In the genomic region with DNA sequence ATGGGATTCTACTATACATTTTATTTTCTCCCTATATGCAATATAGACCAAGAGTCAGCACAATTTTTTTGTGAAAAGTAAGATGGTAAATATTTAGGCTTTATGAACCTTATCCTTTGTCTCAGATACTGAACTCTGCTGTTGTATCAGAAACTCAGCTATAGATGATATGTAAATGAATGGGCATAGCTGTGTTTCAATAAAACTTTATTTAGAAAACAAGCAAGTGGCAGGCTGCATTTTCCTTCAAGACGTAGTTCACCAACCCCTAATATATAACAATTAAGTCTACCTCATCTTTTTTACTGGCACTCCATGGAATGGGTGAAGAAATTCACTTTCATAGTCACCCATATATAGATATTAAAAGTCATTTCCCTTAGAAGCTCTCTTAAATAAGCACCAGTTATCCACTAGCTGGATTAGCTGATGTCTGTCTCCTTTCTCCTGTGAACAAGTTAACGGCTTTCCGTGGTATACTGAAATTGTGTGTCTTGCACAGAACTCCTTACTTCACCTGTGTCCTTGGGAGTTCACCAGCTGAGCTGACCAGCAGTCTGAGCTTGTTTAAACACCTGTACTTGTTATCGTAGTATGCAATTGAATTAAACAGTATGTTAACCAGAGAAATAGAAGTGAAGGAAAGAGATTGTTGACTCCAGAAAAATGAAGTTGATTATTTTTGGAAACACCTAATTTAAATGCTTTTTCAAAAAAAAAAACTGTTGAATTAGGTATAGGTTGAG, we compare ENCODE assay signal across 31 cellular contexts.
"Had no signal": no experiment of that assay in that cellular context is flagged by ENCODE, and none has a peak within 500 bp of the region (broad histone marks: within the 10 kb centered on the region; RNA-seq: fewer than 3 reads in every experiment).

No MANE protein-coding gene starts in this region.

- H3K27ac ChIP-seq: ascending aorta, cardiac muscle cell, VCaP had no signal

- H3K27me3 ChIP-seq: ascending aorta, cardiac muscle cell had no signal

- FAIRE-seq: bronchial epithelial cell, TTC549 had no signal

- ATAC-seq: activated CD4-positive, alpha-beta T cell treated with anti-CD3 and anti-CD28 coated beads for 36 hours; activated CD4-positive, CD25-positive, alpha-beta regulatory T cell treated with anti-CD3 and anti-CD28 coated beads, Interleukin-2, amount 50 U/mL, for 24 hours; activated CD8-positive, alpha-beta memory T cell treated with anti-CD3 and anti-CD28 coated beads, Interleukin-2, amount 10 ng/mL, durations not matched to agents 7 days and 5 days; activated CD8-positive, alpha-beta T cell treated with anti-CD3 and anti-CD28 coated beads, Interleukin-2, amount 10 ng/mL, durations not matched to agents 7 days and 5 days; activated naive CD8-positive, alpha-beta T cell treated with anti-CD3 and anti-CD28 coated beads, Interleukin-2, amount 50 U/mL, for 24 hours had no signal

- H3K36me3 ChIP-seq: ascending aorta, cardiac muscle cell had no signal

- H3K4me3 ChIP-seq: ascending aorta, cardiac muscle cell had no signal

- H3K4me1 ChIP-seq: ascending aorta had no signal

- DNase-seq: activated B cell treated with CpG ODN at 0.5 μM for 24 hours; activated CD4-positive, alpha-beta memory T cell treated with anti-CD3 and anti-CD28 coated beads, Interleukin-2, amount 10 ng/mL, durations not matched to agents 7 days and 5 days; activated CD4-positive, alpha-beta T cell treated with anti-CD3 and anti-CD28 coated beads for 1 hour; activated CD4-positive, alpha-beta T cell treated with anti-CD3 and anti-CD28 coated beads for 36 hours; activated CD4-positive, alpha-beta T cell treated with anti-CD3 and anti-CD28 coated beads for 48 hours; activated CD4-positive, alpha-beta T cell treated with anti-CD3 and anti-CD28 coated beads, Interleukin-2, amount 10 ng/mL, durations not matched to agents 7 days and 5 days; activated CD4-positive, alpha-beta T cell treated with anti-CD3 and anti-CD28 coated beads, Interleukin-2, amount 50 U/mL, for 48 hours; activated CD8-positive, alpha-beta memory T cell treated with anti-CD3 and anti-CD28 coated beads for 24 hours; activated CD8-positive, alpha-beta memory T cell treated with anti-CD3 and anti-CD28 coated beads, Interleukin-2, amount 10 ng/mL, durations not matched to agents 7 days and 5 days; activated CD8-positive, alpha-beta memory T cell treated with anti-CD3 and anti-CD28 coated beads, Interleukin-2, amount 50 U/mL, for 48 hours; activated CD8-positive, alpha-beta T cell treated with anti-CD3 and anti-CD28 coated beads, Interleukin-2, amount 10 ng/mL, durations not matched to agents 7 days and 5 days; activated effector memory CD4-positive, alpha-beta T cell treated with Interleukin-2 at 50 U/mL for 16 hours; activated gamma-delta T cell; activated naive CD4-positive, alpha-beta T cell treated with anti-CD3 and anti-CD28 coated beads, Interleukin-2, amount 10 ng/mL, durations not matched to agents 7 days and 5 days; activated naive CD4-positive, alpha-beta T cell treated with Interleukin-2 at 50 U/mL for 16 hours; activated naive CD8-positive, alpha-beta T cell treated with anti-CD3 and anti-CD28 coated beads, Interleukin-2, amount 10 ng/mL, durations not matched to agents 7 days and 5 days; activated naive CD8-positive, alpha-beta T cell treated with anti-CD3 and anti-CD28 coated beads, Interleukin-2, amount 50 U/mL, for 24 hours; activated T-cell treated with anti-CD3 and anti-CD28 coated beads, Interleukin-2, amount 50 U/mL, for 24 hours; activated T-cell treated with anti-CD3 and anti-CD28 coated beads, Interleukin-2, amount 50 U/mL, for 48 hours; amygdala; anterior cingulate cortex; caudate nucleus; cerebellar nuclear complex; T-helper 2 cell; T-helper 9 cell had no signal

- H3K9me3 ChIP-seq: ascending aorta had no signal
